ENCODE assay signal across 31 cellular contexts in genomic region chr20:46929902-46930301, GRCh38. TPM values are rescaled to one million over a fixed set of nuclear protein-coding genes. Genes with fewer than 3 reads are reported as not detected.
"Had no signal": no experiment of that assay in that cellular context is flagged by ENCODE, and none has a peak within 500 bp of the region (broad histone marks: within the 10 kb centered on the region; RNA-seq: fewer than 3 reads in every experiment).

No MANE protein-coding gene starts in this region.

- H3K4me3 ChIP-seq: adrenal gland, body of pancreas, coronary artery, dorsolateral prefrontal cortex, gastrocnemius medialis, heart left ventricle had no signal

- H3K27ac ChIP-seq: adrenal gland, body of pancreas, foreskin keratinocyte, heart left ventricle had no signal

- H3K9me3 ChIP-seq: adrenal gland, body of pancreas, gastrocnemius medialis, heart left ventricle had no signal

- H3K27me3 ChIP-seq: adrenal gland, body of pancreas, gastrocnemius medialis had no signal

- H3K36me3 ChIP-seq: adrenal gland, gastrocnemius medialis, heart left ventricle had no signal

- DNase-seq: activated CD4-positive, alpha-beta memory T cell treated with anti-CD3 and anti-CD28 coated beads for 36 hours; activated CD4-positive, alpha-beta T cell treated with anti-CD3 and anti-CD28 coated beads for 36 hours; activated CD4-positive, alpha-beta T cell treated with anti-CD3 and anti-CD28 coated beads, Interleukin-2, amount 10 ng/mL, durations not matched to agents 24 days and 14 days; activated CD4-positive, CD25-positive, alpha-beta regulatory T cell; activated CD4-positive, CD25-positive, alpha-beta regulatory T cell treated with anti-CD3 and anti-CD28 coated beads, Interleukin-2, amount 50 U/mL, for 72 hours; activated CD8-positive, alpha-beta memory T cell treated with anti-CD3 and anti-CD28 coated beads, Interleukin-2, amount 10 ng/mL, durations not matched to agents 7 days and 5 days; activated CD8-positive, alpha-beta memory T cell treated with anti-CD3 and anti-CD28 coated beads, Interleukin-2, amount 50 U/mL, for 4 hours; activated CD8-positive, alpha-beta T cell treated with anti-CD3 and anti-CD28 coated beads, Interleukin-2, amount 10 ng/mL, durations not matched to agents 7 days and 5 days; activated effector memory CD4-positive, alpha-beta T cell treated with Interleukin-2 at 50 U/mL for 16 hours; activated gamma-delta T cell treated with Interleukin-2 at 50 U/mL for 16 hours; activated naive CD4-positive, alpha-beta T cell treated with anti-CD3 and anti-CD28 coated beads, Interleukin-2, amount 50 U/mL, for 16 hours; activated naive CD4-positive, alpha-beta T cell treated with Interleukin-2 at 50 U/mL for 16 hours; activated T-cell treated with anti-CD3 and anti-CD28 coated beads, Interleukin-2, amount 50 U/mL, for 24 hours; adrenal gland; amygdala; aorta; body of pancreas; central memory CD4-positive, alpha-beta T cell; dorsolateral prefrontal cortex; effector memory CD4-positive, alpha-beta T cell; endodermal cell; foreskin keratinocyte; gastrocnemius medialis; glutamatergic neuron; heart left ventricle; T-helper 2 cell had no signal

- H3K4me1 ChIP-seq: adrenal gland, body of pancreas, foreskin keratinocyte had no signal

- ATAC-seq: activated CD4-positive, alpha-beta T cell treated with anti-CD3 and anti-CD28 coated beads for 36 hours; activated CD8-positive, alpha-beta memory T cell treated with anti-CD3 and anti-CD28 coated beads, Interleukin-2, amount 10 ng/mL, durations not matched to agents 7 days and 5 days; activated CD8-positive, alpha-beta T cell treated with anti-CD3 and anti-CD28 coated beads, Interleukin-2, amount 10 ng/mL, durations not matched to agents 7 days and 5 days; activated T-helper 17 cell treated with anti-CD3 and anti-CD28 coated beads, Interleukin-2, amount 50 U/mL, for 72 hours; body of pancreas; foreskin keratinocyte; gastrocnemius medialis; heart left ventricle had no signal

RNA-seq across cellular contexts. Expression of gene EYA2, which starts 35.3 kb away (rescaled TPM):
- total RNA-seq: activated CD4-positive, alpha-beta memory T cell treated with anti-CD3 and anti-CD28 coated beads for 36 hours; activated CD4-positive, alpha-beta T cell treated with anti-CD3 and anti-CD28 coated beads for 36 hours; activated CD4-positive, alpha-beta T cell treated with anti-CD3 and anti-CD28 coated beads, Interleukin-2, amount 10 ng/mL, durations not matched to agents 24 days and 14 days; activated CD8-positive, alpha-beta memory T cell treated with anti-CD3 and anti-CD28 coated beads for 36 hours; activated CD8-positive, alpha-beta memory T cell treated with anti-CD3 and anti-CD28 coated beads, Interleukin-2, amount 10 ng/mL, durations not matched to agents 7 days and 5 days; activated CD8-positive, alpha-beta T cell treated with anti-CD3 and anti-CD28 coated beads, Interleukin-2, amount 10 ng/mL, durations not matched to agents 7 days and 5 days; epithelial cell of proximal tubule; foreskin keratinocyte; T-helper 1 cell treated with Interleukin-12 subunit alpha and Interleukin-12 subunit beta and Interleukin-4 antibody, amounts not matched to agents 30 ng/mL and 1 ng/mL, for 36 hours had no signal
- polyA plus RNA-seq: foreskin keratinocyte had no signal
